31 cellular contexts compared by ENCODE assay signal in the genomic region with DNA sequence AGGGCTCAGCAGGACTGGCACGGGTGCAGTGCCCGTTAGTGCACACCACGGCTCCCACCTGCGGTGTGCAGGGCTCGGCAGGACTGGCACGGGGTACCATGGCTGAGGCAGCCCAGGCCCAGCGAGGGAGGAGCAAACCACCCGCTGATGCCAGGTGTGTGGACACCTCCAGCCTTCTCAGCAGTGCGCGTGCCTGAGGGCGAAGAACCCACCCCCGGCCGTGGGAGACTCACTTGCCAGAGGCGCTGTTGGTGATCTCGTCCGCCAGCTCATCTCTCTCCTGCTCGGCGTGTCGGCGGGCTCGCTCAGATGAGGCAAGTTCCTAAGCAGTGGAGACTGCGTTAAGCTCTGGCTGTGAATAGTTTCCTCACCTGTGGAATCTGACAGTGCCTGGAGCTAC. TPM values are rescaled to one million over a fixed set of nuclear protein-coding genes. Genes with fewer than 3 reads are reported as not detected.
A peak's percentile ranks its signal among the peaks of the same experiment; 100 is the strongest.
DNase-seq lines count a peak whose midpoint lies in the region; ATAC-seq, FAIRE-seq and TF ChIP-seq lines count a peak whose summit lies in the region.
"Had no signal": no experiment of that assay in that cellular context is flagged by ENCODE, and none has a peak within 500 bp of the region (broad histone marks: within the 10 kb centered on the region; RNA-seq: fewer than 3 reads in every experiment).

No MANE protein-coding gene starts in this region.

- H3K4me2 ChIP-seq in trophoblast cell (ENCODE audit: low read length) (no peak overlapping the region), PC-3 (ENCODE audit: low read length) (no peak overlapping the region)
- H3K4me2 ChIP-seq: KMS-11, smooth muscle cell had no signal

- H3K79me2 ChIP-seq in trophoblast cell (ENCODE audit: control insufficient read depth, insufficient read depth, low read length, poor library complexity) (no peaks in the 10 kb centered on the region), PC-3 (ENCODE audit: low read length) (no peaks in the 10 kb centered on the region)

- no peak for TF ChIP-seq CTCF in endodermal cell (conservative IDR thresholded peaks at IDR 0.05)
- TF ChIP-seq CTCF in PC-3 (conservative IDR thresholded peaks at IDR 0.05; ENCODE audit: low read depth, low read length) = no peak
- no peak for TF ChIP-seq CTCF in esophagus squamous epithelium (IDR thresholded peaks at IDR 0.05)

- no peak overlapping the region for H3K18ac ChIP-seq in trophoblast cell (ENCODE audit: low read length)

- H3K36me3 ChIP-seq in endodermal cell (ENCODE audit: control insufficient read depth, insufficient read depth, low read length) (peaks cover 100% of the 10 kb centered on the region), trophoblast cell (ENCODE audit: control insufficient read depth in 1 of 2, insufficient read depth in 2 of 2, low read length in 2 of 2) (peaks cover 62 to 75% of the 10 kb centered on the region in 2 experiments), PC-3 (ENCODE audit: low read depth, low read length) (peaks cover 16% of the 10 kb centered on the region), esophagus squamous epithelium (peaks cover 7 to 97% (median 12%) of the 10 kb centered on the region in 3 donors)

- H3K9me3 ChIP-seq in endodermal cell (ENCODE audit: control insufficient read depth, low read length) (peaks cover 21% of the 10 kb centered on the region), trophoblast cell (ENCODE audit: insufficient read depth, low read depth, low read length) (no peaks in the 10 kb centered on the region), PC-3 (ENCODE audit: low read length) (no peaks in the 10 kb centered on the region), esophagus squamous epithelium (peaks cover 0 to 10% (median 8%) of the 10 kb centered on the region in 3 donors)

- H3K27ac Mint-ChIP-seq in endodermal cell = peak overlapping the region; percentile 53
- H3K27ac Mint-ChIP-seq: activated CD4-positive, alpha-beta T cell treated with anti-CD3 and anti-CD28 coated beads, Interleukin-2, amount 10 ng/mL, durations not matched to agents 24 days and 14 days; activated CD8-positive, alpha-beta memory T cell treated with anti-CD3 and anti-CD28 coated beads, Interleukin-2, amount 10 ng/mL, durations not matched to agents 7 days and 5 days; B cell; CD8-positive, alpha-beta T cell; stimulated activated naive CD8-positive, alpha-beta T cell treated with anti-CD3 and anti-CD28 coated beads, Interleukin-15, Interleukin-2, amounts not matched to agents 100 ng/mL and 50 ng/mL, for 24 hours had no signal

- no peaks in the 10 kb centered on the region for H3K4me1 ChIP-seq in endodermal cell (ENCODE audit: control insufficient read depth, insufficient read depth, low read length)
- no peaks in the 10 kb centered on the region for H3K4me1 ChIP-seq in trophoblast cell (ENCODE audit: control insufficient read depth in 1 of 2, insufficient read depth in 2 of 2, low read length in 2 of 2)
- no peaks in the 10 kb centered on the region for H3K4me1 ChIP-seq in PC-3 (ENCODE audit: insufficient read depth, low read length)
- peaks cover 0 to 21% (median 5%) of the 10 kb centered on the region in 3 donors for H3K4me1 ChIP-seq in esophagus squamous epithelium
- H3K4me1 ChIP-seq: SJCRH30 had no signal

- H3K9me2 ChIP-seq in PC-3 (replicated peaks; ENCODE audit: low read length) = no peaks in the 10 kb centered on the region

- 95 to 99% methylated on average over 12 to 20 of the region's 22 CpGs for WGBS in endodermal cell (ENCODE audit: insufficient coverage in 1 of 2, insufficient read length in 1 of 2), 2 experiments
- WGBS in trophoblast cell (ENCODE audit: extremely low coverage, insufficient coverage, insufficient read length) = no CpG with 5 or more reads among the region's 22 CpGs
- 80 to 83% methylated on average over 8 to 12 of the region's 22 CpGs for WGBS in esophagus squamous epithelium, 2 donors

- no peak overlapping the region for H3K14ac ChIP-seq in trophoblast cell (ENCODE audit: low read length)

- TF ChIP-seq POLR2A in GM12892 (IDR thresholded peaks at IDR 0.05; ENCODE audit: low read depth, low read length) (no peak), esophagus squamous epithelium (IDR thresholded peaks at IDR 0.05) (no peak)

- H3K4ac ChIP-seq in trophoblast cell (ENCODE audit: low read depth, low read length) = no peak overlapping the region

- H4K12ac ChIP-seq in trophoblast cell (ENCODE audit: low read depth, low read length) = no peak overlapping the region

- H2BK120ac ChIP-seq in trophoblast cell (ENCODE audit: insufficient read depth, low read length, poor library complexity) = no peak overlapping the region

- no peak overlapping the region for H4K8ac ChIP-seq in trophoblast cell (ENCODE audit: low read depth, low read length)

- intact Hi-C loops in PC-3 (cut with micrococcal nuclease) (no loop called here), esophagus squamous epithelium (cut with DNase I) (no loop called here)

- H3K27ac ChIP-seq in endodermal cell (ENCODE audit: low read depth, low read length) (no peak overlapping the region), trophoblast cell (ENCODE audit: low read depth, low read length) (no peak overlapping the region), PC-3 (ENCODE audit: low read length) (no peak overlapping the region), esophagus squamous epithelium (no peak overlapping the region)
- H3K27ac ChIP-seq: KMS-11, SJCRH30 had no signal

- H2AFZ ChIP-seq in trophoblast cell (ENCODE audit: insufficient read depth, low read length, poor library complexity) = no peak overlapping the region
- H2AFZ ChIP-seq in PC-3 (ENCODE audit: low read length) = no peak overlapping the region

- H3K4me3 Mint-ChIP-seq in endodermal cell = no peak overlapping the region
- H3K4me3 Mint-ChIP-seq: activated CD4-positive, alpha-beta T cell treated with anti-CD3 and anti-CD28 coated beads, Interleukin-2, amount 10 ng/mL, durations not matched to agents 24 days and 14 days; activated CD8-positive, alpha-beta memory T cell treated with anti-CD3 and anti-CD28 coated beads, Interleukin-2, amount 10 ng/mL, durations not matched to agents 7 days and 5 days; activated T-cell treated with anti-CD3 and anti-CD28 coated beads, Interleukin-2, amount 50 U/mL, for 4 hours; B cell; CD8-positive, alpha-beta T cell; stimulated activated naive CD8-positive, alpha-beta T cell treated with anti-CD3 and anti-CD28 coated beads, Interleukin-15, Interleukin-2, amounts not matched to agents 100 ng/mL and 50 ng/mL, for 24 hours had no signal

- POLR2A ChIA-PET in PC-3 (lab: Charles Lee; ENCODE audit: unreplicated experiment) = no interaction called here

- ATAC-seq in PC-3 = no peak
- ATAC-seq: activated CD8-positive, alpha-beta memory T cell treated with anti-CD3 and anti-CD28 coated beads, Interleukin-2, amount 10 ng/mL, durations not matched to agents 7 days and 5 days; activated T-cell treated with anti-CD3 and anti-CD28 coated beads, Interleukin-2, amount 50 U/mL, for 4 hours; CD8-positive, alpha-beta T cell; GM12878; left colon had no signal

- no peak overlapping the region for H2BK12ac ChIP-seq in trophoblast cell (ENCODE audit: low read length)

- no peak overlapping the region for H3K9ac ChIP-seq in endodermal cell (ENCODE audit: extremely low read depth, low read length, poor library complexity, severe bottlenecking)
- no peak overlapping the region for H3K9ac ChIP-seq in trophoblast cell (ENCODE audit: low read length)
- H3K9ac ChIP-seq in PC-3 (ENCODE audit: low read length) = no peak overlapping the region
- H3K9ac ChIP-seq: KMS-11 had no signal

- H3K27me3 ChIP-seq in endodermal cell (ENCODE audit: control insufficient read depth, insufficient read depth, low read length, poor library complexity, severe bottlenecking) (no peaks in the 10 kb centered on the region), trophoblast cell (ENCODE audit: insufficient read depth, low read length) (no peaks in the 10 kb centered on the region), PC-3 (ENCODE audit: low read length) (no peaks in the 10 kb centered on the region), esophagus squamous epithelium (no peaks in the 10 kb centered on the region)
- H3K27me3 ChIP-seq: MG63, SJCRH30, tibial nerve had no signal

- BruUV-seq in PC-3 (replicated peaks; lab: Mats Ljungman, UMichigan) = no TSS peak

- DNase-seq in COLO668 (lab: John Stamatoyannopoulos, UW; ENCODE audit: unreplicated experiment) = peak; percentile 2
- DNase-seq in HTR-8/SVneo (ENCODE audit: insufficient read length, low spot score) = no peak
- DNase-seq in endodermal cell = peak; percentile 53
- peak; percentile 88 to 90 for DNase-seq in trophoblast cell
- DNase-seq in GM12892 (ENCODE audit: insufficient read length) = no peak
- no peak for DNase-seq in PC-3
- no peak for DNase-seq in esophagus squamous epithelium (lab: John Stamatoyannopoulos, UW)
- no peak for DNase-seq in NOMO-1 (lab: John Stamatoyannopoulos, UW; ENCODE audit: unreplicated experiment in 2 of 2)
- DNase-seq: ACHN; activated CD4-positive, alpha-beta T cell treated with anti-CD3 and anti-CD28 coated beads, Interleukin-2, amount 10 ng/mL, durations not matched to agents 24 days and 14 days; activated CD8-positive, alpha-beta memory T cell treated with anti-CD3 and anti-CD28 coated beads, Interleukin-2, amount 10 ng/mL, durations not matched to agents 7 days and 5 days; activated gamma-delta T cell; activated T-cell treated with anti-CD3 and anti-CD28 coated beads, Interleukin-2, amount 50 U/mL, for 4 hours; CD8-positive, alpha-beta T cell; cortex of kidney; EL; left colon; MG63; NCI-H1105; NCI-H1930; NCI-H446; NCI-H82; SJCRH30; stimulated activated CD4-positive, alpha-beta T cell treated with anti-CD3 and anti-CD28 coated beads, Interleukin-1b, Interleukin-23, amount 100 ng/mL, for 48 hours; T-helper 9 cell had no signal

- no peaks in the 10 kb centered on the region for H3K27me3 Mint-ChIP-seq in endodermal cell (ENCODE audit: insufficient read depth)
- H3K27me3 Mint-ChIP-seq: activated CD4-positive, alpha-beta T cell treated with anti-CD3 and anti-CD28 coated beads, Interleukin-2, amount 10 ng/mL, durations not matched to agents 24 days and 14 days; activated CD8-positive, alpha-beta memory T cell treated with anti-CD3 and anti-CD28 coated beads, Interleukin-2, amount 10 ng/mL, durations not matched to agents 7 days and 5 days; B cell; stimulated activated naive CD8-positive, alpha-beta T cell treated with anti-CD3 and anti-CD28 coated beads, Interleukin-15, Interleukin-2, amounts not matched to agents 100 ng/mL and 50 ng/mL, for 24 hours had no signal

- no peaks in the 10 kb centered on the region for H3K79me1 ChIP-seq in trophoblast cell (ENCODE audit: low read length)

- CTCF ChIA-PET in PC-3 (lab: Charles Lee) = no interaction called here

- H2AK5ac ChIP-seq in trophoblast cell (ENCODE audit: low read length) = no peak overlapping the region

- FAIRE-seq in HTR-8/SVneo (lab: Jason Lieb, UNC) (peak; percentile 33), GM12892 (lab: Jason Lieb, UNC) (no peak)
- FAIRE-seq: GM12878 had no signal

- H3F3A ChIP-seq in PC-3 (ENCODE audit: low read length, unreplicated experiment) = no peaks in the 10 kb centered on the region

- H4K91ac ChIP-seq in trophoblast cell (ENCODE audit: low read depth, low read length) = no peak overlapping the region

- H3K9me3 Mint-ChIP-seq in endodermal cell = peaks cover 8% of the 10 kb centered on the region

- H3K36me3 Mint-ChIP-seq in endodermal cell (ENCODE audit: low read depth) = peaks cover 96% of the 10 kb centered on the region

- H2BK5ac ChIP-seq in trophoblast cell (ENCODE audit: low read depth, low read length, poor library complexity) = no peak overlapping the region

- no peaks in the 10 kb centered on the region for H4K20me1 ChIP-seq in PC-3 (ENCODE audit: low read length)

- no peaks in the 10 kb centered on the region for H3K4me1 Mint-ChIP-seq in endodermal cell
- H3K4me1 Mint-ChIP-seq: activated CD4-positive, alpha-beta T cell treated with anti-CD3 and anti-CD28 coated beads, Interleukin-2, amount 10 ng/mL, durations not matched to agents 24 days and 14 days; activated CD8-positive, alpha-beta memory T cell treated with anti-CD3 and anti-CD28 coated beads, Interleukin-2, amount 10 ng/mL, durations not matched to agents 7 days and 5 days; B cell had no signal

- H3K4me3 ChIP-seq in endodermal cell (ENCODE audit: low read length) = no peak overlapping the region
- no peak overlapping the region for H3K4me3 ChIP-seq in trophoblast cell (ENCODE audit: low read depth, low read length)
- no peak overlapping the region for H3K4me3 ChIP-seq in PC-3 (ENCODE audit: low read length)
- no peak overlapping the region for H3K4me3 ChIP-seq in esophagus squamous epithelium
- H3K4me3 ChIP-seq: GM12878, MG63, SJCRH30, smooth muscle cell, tibial nerve had no signal

- no peak overlapping the region for H3K23ac ChIP-seq in trophoblast cell (ENCODE audit: low read length)

RNA-seq across cellular contexts. Expression of a gene that starts 45.4 kb away (rescaled TPM):
- total RNA-seq in endodermal cell (10 to 100 TPM; 60.4 to 61.2 TPM), PC-3 (2014; rRNA removed) (32.7 and 46.7 TPM in 2 replicates), esophagus squamous epithelium (100 to 1,000 TPM in 1 of 4 donors, 10 to 100 TPM in 3; 67.5 to 107 (median 73.1) TPM)
- polyA plus RNA-seq in endodermal cell (2013, experiment 1 of 2) = 26.2 TPM
- polyA plus RNA-seq in endodermal cell (2013, experiment 2 of 2) = 26.3 TPM
- polyA plus RNA-seq in trophoblast cell (2013) = 60.7 and 61.4 TPM in 2 replicates
- polyA plus RNA-seq in GM12892 (2012; ENCODE audit: missing spikeins) = 19.6 TPM

Comparison
In these comparisons a context has a peak if more than half of its experiments do, and no peak if none do; other contexts are left out.
1. DNase-seq: peak in COLO668 (single experiment), endodermal cell (single experiment) and trophoblast cell (2 of 2); none in HTR-8/SVneo (single experiment), GM12892 (single experiment), PC-3 (single experiment), esophagus squamous epithelium (single experiment) and NOMO-1 (0 of 2).